1 cellular context compared by ENCODE assay signal in the genomic region with DNA sequence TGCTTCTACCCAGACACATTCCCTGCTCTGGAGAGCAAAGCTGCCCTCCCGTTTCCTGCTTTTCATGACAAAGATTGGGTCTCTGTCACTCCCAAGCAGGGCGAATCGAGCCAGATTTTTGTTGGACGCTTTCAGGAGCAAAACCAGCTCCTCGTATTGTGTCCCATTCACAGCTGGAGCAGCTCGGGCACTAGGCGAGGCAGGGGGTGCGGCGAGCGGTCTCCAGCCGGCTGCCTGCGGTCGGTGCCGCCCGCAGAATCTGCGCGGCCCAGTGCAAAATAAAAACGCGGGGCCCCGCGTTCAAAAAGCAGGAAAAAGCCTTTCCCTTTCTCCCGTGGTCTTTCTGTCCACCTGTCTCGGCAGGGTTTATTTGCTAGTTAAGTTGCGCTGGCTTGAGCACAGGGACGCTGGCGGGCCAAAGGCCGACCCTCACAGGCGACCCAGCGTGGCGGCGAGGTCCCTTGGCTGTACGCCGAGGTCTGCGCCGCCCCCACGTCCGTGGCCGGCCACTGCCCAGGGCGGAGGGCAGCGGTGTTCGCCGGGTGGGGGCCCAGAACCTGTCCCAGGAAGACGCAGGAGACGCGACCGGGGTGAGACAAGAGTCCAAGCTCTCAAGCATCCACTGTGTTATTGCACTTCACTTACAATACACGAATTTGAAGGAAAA.
TF ChIP-seq lines count a peak whose summit lies in the region.

No MANE protein-coding gene starts in this region.

TF ChIP-seq in WTC11, 78 proteins besides CTCF, POLR2A, EP300 and RAD21 (continued from another document):
- TF ChIP-seq, protein P1, sequence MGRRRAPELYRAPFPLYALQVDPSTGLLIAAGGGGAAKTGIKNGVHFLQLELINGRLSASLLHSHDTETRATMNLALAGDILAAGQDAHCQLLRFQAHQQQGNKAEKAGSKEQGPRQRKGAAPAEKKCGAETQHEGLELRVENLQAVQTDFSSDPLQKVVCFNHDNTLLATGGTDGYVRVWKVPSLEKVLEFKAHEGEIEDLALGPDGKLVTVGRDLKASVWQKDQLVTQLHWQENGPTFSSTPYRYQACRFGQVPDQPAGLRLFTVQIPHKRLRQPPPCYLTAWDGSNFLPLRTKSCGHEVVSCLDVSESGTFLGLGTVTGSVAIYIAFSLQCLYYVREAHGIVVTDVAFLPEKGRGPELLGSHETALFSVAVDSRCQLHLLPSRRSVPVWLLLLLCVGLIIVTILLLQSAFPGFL (CRISPR knock-in tag; IDR thresholded peaks at IDR 0.05; ENCODE audit: borderline replicate concordance), result no peak
- TF ChIP-seq, protein P2, sequence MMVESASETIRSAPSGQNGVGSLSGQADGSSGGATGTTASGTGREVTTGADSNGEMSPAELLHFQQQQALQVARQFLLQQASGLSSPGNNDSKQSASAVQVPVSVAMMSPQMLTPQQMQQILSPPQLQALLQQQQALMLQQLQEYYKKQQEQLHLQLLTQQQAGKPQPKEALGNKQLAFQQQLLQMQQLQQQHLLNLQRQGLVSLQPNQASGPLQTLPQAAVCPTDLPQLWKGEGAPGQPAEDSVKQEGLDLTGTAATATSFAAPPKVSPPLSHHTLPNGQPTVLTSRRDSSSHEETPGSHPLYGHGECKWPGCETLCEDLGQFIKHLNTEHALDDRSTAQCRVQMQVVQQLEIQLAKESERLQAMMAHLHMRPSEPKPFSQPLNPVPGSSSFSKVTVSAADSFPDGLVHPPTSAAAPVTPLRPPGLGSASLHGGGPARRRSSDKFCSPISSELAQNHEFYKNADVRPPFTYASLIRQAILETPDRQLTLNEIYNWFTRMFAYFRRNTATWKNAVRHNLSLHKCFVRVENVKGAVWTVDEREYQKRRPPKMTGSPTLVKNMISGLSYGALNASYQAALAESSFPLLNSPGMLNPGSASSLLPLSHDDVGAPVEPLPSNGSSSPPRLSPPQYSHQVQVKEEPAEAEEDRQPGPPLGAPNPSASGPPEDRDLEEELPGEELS (CRISPR knock-in tag; IDR thresholded peaks at IDR 0.05), result no peak
TF ChIP-seq in WTC11: peak in this region for 0.
